Comparison of ENCODE assay signal across 10 cellular contexts in the genomic region with DNA sequence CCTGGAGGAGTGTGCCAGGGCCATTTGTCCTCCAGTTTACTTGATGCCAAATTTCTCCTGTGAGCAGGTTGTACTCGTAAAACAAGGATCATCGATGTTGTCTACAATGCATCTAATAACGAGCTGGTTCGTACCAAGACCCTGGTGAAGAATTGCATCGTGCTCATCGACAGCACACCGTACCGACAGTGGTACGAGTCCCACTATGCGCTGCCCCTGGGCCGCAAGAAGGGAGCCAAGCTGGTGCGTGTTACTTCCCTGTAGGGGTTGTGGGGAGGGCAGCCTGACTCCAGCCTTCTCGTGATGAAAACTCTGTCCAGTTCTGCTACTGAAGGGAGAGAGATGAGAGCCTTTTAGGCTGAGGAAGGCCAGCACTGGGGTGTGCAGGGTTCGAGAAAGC. TPM values are rescaled to one million over a fixed set of nuclear protein-coding genes. Genes with fewer than 3 reads are reported as not detected.
DNase-seq lines count a peak whose midpoint lies in the region; ATAC-seq and TF ChIP-seq lines count a peak whose summit lies in the region.
"Had no signal": no experiment of that assay in that cellular context is flagged by ENCODE, and none has a peak within 500 bp of the region (broad histone marks: within the 10 kb centered on the region; RNA-seq: fewer than 3 reads in every experiment).

No MANE protein-coding gene starts in this region.

- no peaks in the 10 kb centered on the region for H3K9me3 ChIP-seq in PC-3 (ENCODE audit: low read length)
- H3K9me3 ChIP-seq in neutrophil = no peaks in the 10 kb centered on the region
- H3K9me3 ChIP-seq: tibial nerve had no signal

- peaks cover 76% of the 10 kb centered on the region for H3K36me3 Mint-ChIP-seq in dendritic cell treated with granulocyte-macrophage colony-stimulating factor and Interleukin-4, amounts not matched to agents 40 ng/mL and 50 ng/mL, for 4 days (ENCODE audit: low read depth)

- POLR2A ChIA-PET in PC-3 (lab: Charles Lee; ENCODE audit: unreplicated experiment) = interaction anchor here (0.5 kb wide), 2 partner anchors 23 to 52 kb away, joined by 3 to 4 read pairs; a partner anchor contains a TSS

- DNase-seq in PC-3 (no peak), G401 (ENCODE audit: low spot score) (no peak), SW480 (ENCODE audit: low spot score) (no peak), HPDE6-E6E7 (ENCODE audit: extremely low spot score) (no peak)
- DNase-seq: stimulated activated CD4-positive, alpha-beta T cell treated with anti-CD3 and anti-CD28 coated beads, Interleukin-12 subunit alpha, Interleukin-12 subunit beta, amount 100 ng/mL, for 4 hours had no signal

- H2AFZ ChIP-seq in PC-3 (ENCODE audit: low read length) = no peak overlapping the region

- TF ChIP-seq CTCF in GM12875 (IDR thresholded peaks at IDR 0.05; ENCODE audit: borderline replicate concordance, insufficient read depth, low read depth, low read length) (no peak), PC-3 (conservative IDR thresholded peaks at IDR 0.05; ENCODE audit: low read depth, low read length) (no peak), neutrophil (IDR thresholded peaks at IDR 0.05) (no peak)

- no peaks in the 10 kb centered on the region for H3K9me2 ChIP-seq in PC-3 (replicated peaks; ENCODE audit: low read length)

- H3K27ac Mint-ChIP-seq in dendritic cell treated with granulocyte-macrophage colony-stimulating factor and Interleukin-4, amounts not matched to agents 40 ng/mL and 50 ng/mL, for 4 days = peak overlapping the region; percentile 97

- BruUV-seq in PC-3 (replicated peaks; lab: Mats Ljungman, UMichigan) = no TSS peak

- H3K4me2 ChIP-seq in PC-3 (ENCODE audit: low read length) = peak overlapping the region; percentile 91

- peak overlapping the region; percentile 89 for H3K4me3 Mint-ChIP-seq in dendritic cell treated with granulocyte-macrophage colony-stimulating factor and Interleukin-4, amounts not matched to agents 40 ng/mL and 50 ng/mL, for 4 days

- peaks cover 36% of the 10 kb centered on the region for H3K4me1 Mint-ChIP-seq in dendritic cell treated with granulocyte-macrophage colony-stimulating factor and Interleukin-4, amounts not matched to agents 40 ng/mL and 50 ng/mL, for 4 days (ENCODE audit: low read depth)

- H3K9ac ChIP-seq in PC-3 (ENCODE audit: low read length) = peak overlapping the region; percentile 98; the same call in 1 of the 2 replicates

- no peaks in the 10 kb centered on the region for H3K9me3 Mint-ChIP-seq in dendritic cell treated with granulocyte-macrophage colony-stimulating factor and Interleukin-4, amounts not matched to agents 40 ng/mL and 50 ng/mL, for 4 days

- CTCF ChIA-PET in PC-3 (lab: Charles Lee) = no interaction called here

- no peak overlapping the region for H3K27ac ChIP-seq in PC-3 (ENCODE audit: low read length)
- H3K27ac ChIP-seq in neutrophil = peak overlapping the region; percentile 10

- in situ Hi-C loops in G401 (cut with HindIII; ENCODE audit: low sequenced_read_pairs) = no loop called here

- intact Hi-C loops in PC-3 (cut with micrococcal nuclease) = no loop called here
- intact Hi-C loops in dendritic cell treated with granulocyte-macrophage colony-stimulating factor and Interleukin-4, amounts not matched to agents 40 ng/mL and 50 ng/mL, for 4 days (cut with micrococcal nuclease) = loop anchor here (5.0 kb wide), 1 partner anchor 235 kb away; a partner anchor contains a TSS

- H3F3A ChIP-seq in PC-3 (ENCODE audit: low read length, unreplicated experiment) = peaks cover 11% of the 10 kb centered on the region

- H3K4me3 ChIP-seq in GM12875 (ENCODE audit: low read depth, low read length) (peak overlapping the region; percentile 98), PC-3 (ENCODE audit: low read length) (peak overlapping the region; percentile 89), neutrophil (ENCODE audit: low read depth in 1 of 2, low read length in 1 of 2) (no peak overlapping the region)

- H3K27me3 ChIP-seq in PC-3 (ENCODE audit: low read length) (no peaks in the 10 kb centered on the region), neutrophil (no peaks in the 10 kb centered on the region)
- H3K27me3 ChIP-seq: tibial nerve had no signal

- ATAC-seq in PC-3 (no peak), GM19023 (IDR thresholded peaks at IDR 0.05; ENCODE audit: unreplicated experiment) (no peak)

- peaks cover 46% of the 10 kb centered on the region for H3K79me2 ChIP-seq in PC-3 (ENCODE audit: low read length)

- H4K20me1 ChIP-seq in PC-3 (ENCODE audit: low read length) = peaks cover 40% of the 10 kb centered on the region

- no peaks in the 10 kb centered on the region for H3K27me3 Mint-ChIP-seq in dendritic cell treated with granulocyte-macrophage colony-stimulating factor and Interleukin-4, amounts not matched to agents 40 ng/mL and 50 ng/mL, for 4 days

- H3K36me3 ChIP-seq in PC-3 (ENCODE audit: low read depth, low read length) = peaks cover 55% of the 10 kb centered on the region
- H3K36me3 ChIP-seq in neutrophil = peaks cover 40% of the 10 kb centered on the region

- H3K4me1 ChIP-seq in PC-3 (ENCODE audit: insufficient read depth, low read length) (peaks cover 15% of the 10 kb centered on the region), neutrophil (ENCODE audit: control insufficient read depth in 1 of 2, insufficient read depth in 1 of 2, low read depth in 1 of 2, low read length in 1 of 2) (peaks cover 19% of the 10 kb centered on the region in 2 experiments)

RNA-seq across cellular contexts. Expression of a gene that starts 2.2 kb away (rescaled TPM):
- total RNA-seq in PC-3 (2014; rRNA removed) = 1,533 and 1,663 TPM in 2 replicates
- 3,222 and 3,561 TPM in 2 replicates for total RNA-seq in G401 (2014; rRNA removed; shearing (Covaris generic))

RNA-seq across cellular contexts. Expression of a gene that starts 10.4 kb away (rescaled TPM):
- not detected in 2 replicates for total RNA-seq in PC-3 (2014; rRNA removed)
- total RNA-seq in G401 (2014; rRNA removed; shearing (Covaris generic)) = 2.2 and 2.3 TPM in 2 replicates

RNA-seq across cellular contexts. Expression of a gene that starts 22.6 kb away (rescaled TPM):
- 38.9 and 44.0 TPM in 2 replicates for total RNA-seq in PC-3 (2014; rRNA removed)
- total RNA-seq in G401 (2014; rRNA removed; shearing (Covaris generic)) = 8.0 and 8.5 TPM in 2 replicates

RNA-seq across cellular contexts. Expression of a gene that starts 29.6 kb away (rescaled TPM):
- total RNA-seq in PC-3 (2014; rRNA removed) = 2.0 and 3.4 TPM in 2 replicates
- 2.9 and 14.6 TPM in 2 replicates for total RNA-seq in G401 (2014; rRNA removed; shearing (Covaris generic))

RNA-seq across cellular contexts. Expression of a gene that starts 30.8 kb away (rescaled TPM):
- 0.58 and 4.3 TPM in 2 replicates for total RNA-seq in PC-3 (2014; rRNA removed)
- total RNA-seq in G401 (2014; rRNA removed; shearing (Covaris generic)) = 1.1 and 1.3 TPM in 2 replicates

Comparison
In these comparisons a context has a peak if more than half of its experiments do, and no peak if none do; other contexts are left out.
1. H3K4me3 ChIP-seq: peak in GM12875 (single experiment) and PC-3 (single experiment); none in neutrophil (0 of 2).